ENCODE assay signal across 1 cellular context in genomic region chr22:36027579-36027959, GRCh38.
TF ChIP-seq lines count a peak whose summit lies in the region.

No MANE protein-coding gene starts in this region.

TF ChIP-seq in H1, 55 proteins besides CTCF, POLR2A, EP300 and RAD21 (continued from another document):
- TF ChIP-seq ZNF274 (IDR thresholded peaks at IDR 0.05; ENCODE audit: borderline replicate concordance, extremely low read depth, low read length) = no peak
- TF ChIP-seq, protein P1, sequence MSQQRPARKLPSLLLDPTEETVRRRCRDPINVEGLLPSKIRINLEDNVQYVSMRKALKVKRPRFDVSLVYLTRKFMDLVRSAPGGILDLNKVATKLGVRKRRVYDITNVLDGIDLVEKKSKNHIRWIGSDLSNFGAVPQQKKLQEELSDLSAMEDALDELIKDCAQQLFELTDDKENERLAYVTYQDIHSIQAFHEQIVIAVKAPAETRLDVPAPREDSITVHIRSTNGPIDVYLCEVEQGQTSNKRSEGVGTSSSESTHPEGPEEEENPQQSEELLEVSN (IDR thresholded peaks at IDR 0.05) = no peak
- TF ChIP-seq BACH1 (IDR thresholded peaks at IDR 0.05; ENCODE audit: low read length) = no peak
- no peak for TF ChIP-seq SAP30 (IDR thresholded peaks at IDR 0.05; ENCODE audit: insufficient read depth, insufficient replicate concordance, low read length)
- TF ChIP-seq POU5F1 (IDR thresholded peaks at IDR 0.05; ENCODE audit: low read depth, low read length) = no peak
- no peak for TF ChIP-seq GTF2F1 (IDR thresholded peaks at IDR 0.05; ENCODE audit: borderline replicate concordance, low read depth, low read length)
- no peak for TF ChIP-seq SIN3A (conservative IDR thresholded peaks at IDR 0.05 in 1 of 2, IDR thresholded peaks at IDR 0.05 in 1 of 2; ENCODE audit: low read depth in 1 of 2, low read length in 2 of 2)
